In the genomic region with DNA sequence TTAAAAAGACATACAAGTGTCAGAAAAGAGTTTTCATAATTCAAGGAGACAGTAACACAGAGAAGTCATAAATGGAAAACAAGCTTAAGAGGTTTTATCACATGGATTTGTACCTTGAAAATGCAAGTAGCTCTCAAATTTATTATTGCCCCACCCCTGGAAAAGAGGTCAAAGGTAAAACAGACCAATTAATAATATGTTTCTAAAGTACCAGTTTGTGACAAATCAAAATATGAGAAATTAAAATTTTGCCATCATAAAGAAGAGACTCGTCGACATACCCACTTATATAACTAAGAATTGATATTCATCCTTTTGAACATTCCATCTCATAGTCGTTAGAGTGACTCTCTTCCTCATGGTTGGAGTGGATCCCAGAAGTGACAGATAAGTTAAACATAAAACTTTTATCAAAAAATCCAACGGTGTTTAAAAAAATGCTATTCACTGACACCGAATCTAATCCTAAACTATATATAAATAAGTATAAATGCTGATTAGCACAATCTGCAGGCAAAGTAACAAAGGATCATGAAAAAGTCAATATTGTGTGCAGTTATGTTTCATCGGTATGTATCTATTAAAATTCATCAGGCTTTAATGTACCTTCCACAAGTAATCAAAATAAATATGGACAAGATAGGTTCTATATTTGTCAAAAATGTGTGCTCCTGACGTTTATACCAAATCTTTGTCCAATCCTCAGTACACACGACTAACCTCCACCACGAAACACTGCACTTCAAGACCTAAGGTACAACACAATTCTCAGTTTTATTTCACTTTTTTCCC, we compare ENCODE assay signal across 8 cellular contexts. TPM values are rescaled to one million over a fixed set of nuclear protein-coding genes. Genes with fewer than 3 reads are reported as not detected.
A peak's percentile ranks its signal among the peaks of the same experiment; 100 is the strongest.
DNase-seq lines count a peak whose midpoint lies in the region; ATAC-seq and TF ChIP-seq lines count a peak whose summit lies in the region.

No MANE protein-coding gene starts in this region.

- no peaks in the 10 kb centered on the region for H3K9me3 ChIP-seq in SK-N-MC (ENCODE audit: low read depth, low read length)
- H3K9me3 ChIP-seq in sigmoid colon, result no peaks in the 10 kb centered on the region

- H3K27ac ChIP-seq in SK-N-MC, result peak overlapping the region; percentile 79; the same call in 1 of the 2 replicates
- peak overlapping the region; percentile 99 to 100 (median 100) for H3K27ac ChIP-seq in sigmoid colon

- H3K4me1 ChIP-seq in sigmoid colon, result peaks cover 0 to 64% (median 52%) of the 10 kb centered on the region in 4 donors

- WGBS in sigmoid colon, 2 donors, result 59 to 66% methylated on average over 9 of the region's 9 CpGs

- TF ChIP-seq EP300 in sigmoid colon (IDR thresholded peaks at IDR 0.05), result no peak

- no peak for ATAC-seq in stimulated activated naive CD8-positive, alpha-beta T cell treated with anti-CD3 and anti-CD28 coated beads, Interleukin-15, Interleukin-2, amounts not matched to agents 100 U/mL and 50 U/mL, for 24 hours
- no peak for ATAC-seq in GM18505 (IDR thresholded peaks at IDR 0.05; ENCODE audit: unreplicated experiment)
- ATAC-seq in HG02981 (IDR thresholded peaks at IDR 0.05; ENCODE audit: unreplicated experiment), result no peak

- H3K36me3 ChIP-seq in GM06990 (ENCODE audit: control insufficient read depth, insufficient read depth, low read length), result no peaks in the 10 kb centered on the region
- H3K36me3 ChIP-seq in SK-N-MC (ENCODE audit: insufficient read depth, low read length), result peaks cover 8% of the 10 kb centered on the region
- no peaks in the 10 kb centered on the region for H3K36me3 ChIP-seq in sigmoid colon

- H3K9ac ChIP-seq in SK-N-MC (ENCODE audit: insufficient read length), result peak overlapping the region; percentile 85

- intact Hi-C loops in sigmoid colon (cut with DNase I), result no loop called here

- TF ChIP-seq POLR2A in sigmoid colon (IDR thresholded peaks at IDR 0.05) (no peak), GM18505 (IDR thresholded peaks at IDR 0.05; ENCODE audit: borderline replicate concordance, extremely low read depth, insufficient read depth, insufficient read length) (no peak)

- TF ChIP-seq CTCF in GM06990 (IDR thresholded peaks at IDR 0.05; ENCODE audit: insufficient read depth, low read length, poor library complexity, severe bottlenecking), result no peak
- no peak for TF ChIP-seq CTCF in fibroblast of pulmonary artery (IDR thresholded peaks at IDR 0.05; ENCODE audit: low read length, missing control alignments)
- no peak for TF ChIP-seq CTCF in sigmoid colon (IDR thresholded peaks at IDR 0.05)

- H3K4me3 ChIP-seq in GM06990 (replicated peaks; ENCODE audit: low read depth, low read length), result peak overlapping the region; percentile 92
- H3K4me3 ChIP-seq in SK-N-MC, result peak overlapping the region; percentile 94
- H3K4me3 ChIP-seq in fibroblast of pulmonary artery (replicated peaks; ENCODE audit: low read depth, low read length), result peak overlapping the region; percentile 88
- peak overlapping the region; percentile 98 to 100 (median 99) for H3K4me3 ChIP-seq in sigmoid colon

- H3K27me3 ChIP-seq in GM06990 (replicated peaks; ENCODE audit: control insufficient read depth, insufficient read depth, low read length) (no peaks in the 10 kb centered on the region), sigmoid colon (no peaks in the 10 kb centered on the region)

- DNase-seq in GM06990 (ENCODE audit: extremely low read depth, insufficient read length), result no peak
- DNase-seq in SK-N-MC (ENCODE audit: low read depth, low spot score), result no peak
- peak; percentile 31 for DNase-seq in fibroblast of pulmonary artery (ENCODE audit: low read depth)
- no peak for DNase-seq in sigmoid colon
- no peak for DNase-seq in stimulated activated naive CD8-positive, alpha-beta T cell treated with anti-CD3 and anti-CD28 coated beads, Interleukin-15, Interleukin-2, amounts not matched to agents 100 U/mL and 50 U/mL, for 24 hours
- DNase-seq in SIG-M5 (lab: John Stamatoyannopoulos, UW), result no peak

RNA-seq across cellular contexts. Expression of a gene that starts 2.3 kb away (rescaled TPM):
- total RNA-seq in sigmoid colon, result 100 to 1,000 TPM; 247 to 569 (median 360) TPM
- 10 to 100 TPM; 38.4 to 50.2 (median 49.2) TPM for polyA plus RNA-seq in sigmoid colon
